In the genomic region with DNA sequence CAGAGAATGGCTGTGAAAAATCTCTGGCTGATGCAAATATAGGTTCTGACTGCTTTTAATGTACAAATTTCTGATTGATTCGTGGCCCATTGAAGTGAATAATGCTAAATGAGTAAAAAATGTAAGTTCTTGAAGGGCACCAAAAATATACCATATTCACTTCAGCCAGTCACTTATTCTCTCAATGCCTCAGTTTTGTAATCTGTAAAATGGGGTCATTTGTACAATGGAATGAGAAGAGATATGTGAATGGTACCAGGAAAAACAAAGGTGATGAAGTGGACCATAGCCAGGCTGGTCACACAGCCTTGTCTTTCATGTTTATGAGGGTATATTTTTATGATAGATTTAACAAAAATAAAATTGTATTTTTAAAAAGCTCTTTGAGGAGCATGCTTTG, we compare ENCODE assay signal across 29 cellular contexts.
"Had no signal": no experiment of that assay in that cellular context is flagged by ENCODE, and none has a peak within 500 bp of the region (broad histone marks: within the 10 kb centered on the region; RNA-seq: fewer than 3 reads in every experiment).

No MANE protein-coding gene starts in this region.

- H3K27ac ChIP-seq: colonic mucosa, coronary artery, dorsolateral prefrontal cortex, epithelial cell of prostate, esophagus muscularis mucosa, esophagus squamous epithelium, foreskin keratinocyte, gastrocnemius medialis, gastroesophageal sphincter, heart left ventricle, heart right ventricle, hepatocyte had no signal

- H2AFZ ChIP-seq: hepatocyte had no signal

- H3K4me3 Mint-ChIP-seq: dendritic cell treated with granulocyte-macrophage colony-stimulating factor and Interleukin-4, amounts not matched to agents 40 ng/mL and 50 ng/mL, for 4 days; effector memory CD8-positive, alpha-beta T cell; endodermal cell had no signal

- H3K27me3 Mint-ChIP-seq: dendritic cell treated with granulocyte-macrophage colony-stimulating factor and Interleukin-4, amounts not matched to agents 40 ng/mL and 50 ng/mL, for 4 days; effector memory CD8-positive, alpha-beta T cell had no signal

- H3K4me3 ChIP-seq: colonic mucosa, coronary artery, dorsolateral prefrontal cortex, esophagus muscularis mucosa, esophagus squamous epithelium, gastrocnemius medialis, gastroesophageal sphincter, heart left ventricle, heart right ventricle, hepatocyte had no signal

- H3K4me1 ChIP-seq: colonic mucosa, esophagus muscularis mucosa, esophagus squamous epithelium, foreskin keratinocyte, gastrocnemius medialis, gastroesophageal sphincter, heart left ventricle, heart right ventricle had no signal

- H3K27me3 ChIP-seq: colonic mucosa, esophagus muscularis mucosa, esophagus squamous epithelium, gastrocnemius medialis, gastroesophageal sphincter, heart left ventricle, heart right ventricle, hepatocyte had no signal

- H3K79me2 ChIP-seq: hepatocyte had no signal

- H3K9me3 ChIP-seq: colonic mucosa, esophagus muscularis mucosa, esophagus squamous epithelium, gastrocnemius medialis, gastroesophageal sphincter, heart left ventricle, heart right ventricle had no signal

- H3K27ac Mint-ChIP-seq: dendritic cell treated with granulocyte-macrophage colony-stimulating factor and Interleukin-4, amounts not matched to agents 40 ng/mL and 50 ng/mL, for 4 days; effector memory CD8-positive, alpha-beta T cell; endodermal cell had no signal

- H3K9me3 Mint-ChIP-seq: dendritic cell treated with granulocyte-macrophage colony-stimulating factor and Interleukin-4, amounts not matched to agents 40 ng/mL and 50 ng/mL, for 4 days; endodermal cell had no signal

- H3K4me2 ChIP-seq: hepatocyte had no signal

- DNase-seq: colonic mucosa; cortex of kidney; dermis blood vessel endothelial cell; dorsolateral prefrontal cortex; effector CD4-positive, alpha-beta T cell; effector CD8-positive, alpha-beta T cell; effector memory CD4-positive, alpha-beta T cell; effector memory CD8-positive, alpha-beta T cell; endodermal cell; erythroblast; esophagus squamous epithelium; foreskin fibroblast; foreskin keratinocyte; foreskin melanocyte; gastrocnemius medialis; glutamatergic neuron; head of caudate nucleus; heart left ventricle; heart right ventricle had no signal

- H3K36me3 ChIP-seq: colonic mucosa, esophagus muscularis mucosa, esophagus squamous epithelium, gastrocnemius medialis, gastroesophageal sphincter, heart left ventricle, heart right ventricle had no signal

- FAIRE-seq: endometrium, endothelial cell of umbilical vein, frontal cortex had no signal

- ATAC-seq: effector memory CD8-positive, alpha-beta T cell; esophagus mucosa; foreskin keratinocyte; gastrocnemius medialis; gastroesophageal sphincter; heart left ventricle; heart right ventricle had no signal
